In the genomic region with DNA sequence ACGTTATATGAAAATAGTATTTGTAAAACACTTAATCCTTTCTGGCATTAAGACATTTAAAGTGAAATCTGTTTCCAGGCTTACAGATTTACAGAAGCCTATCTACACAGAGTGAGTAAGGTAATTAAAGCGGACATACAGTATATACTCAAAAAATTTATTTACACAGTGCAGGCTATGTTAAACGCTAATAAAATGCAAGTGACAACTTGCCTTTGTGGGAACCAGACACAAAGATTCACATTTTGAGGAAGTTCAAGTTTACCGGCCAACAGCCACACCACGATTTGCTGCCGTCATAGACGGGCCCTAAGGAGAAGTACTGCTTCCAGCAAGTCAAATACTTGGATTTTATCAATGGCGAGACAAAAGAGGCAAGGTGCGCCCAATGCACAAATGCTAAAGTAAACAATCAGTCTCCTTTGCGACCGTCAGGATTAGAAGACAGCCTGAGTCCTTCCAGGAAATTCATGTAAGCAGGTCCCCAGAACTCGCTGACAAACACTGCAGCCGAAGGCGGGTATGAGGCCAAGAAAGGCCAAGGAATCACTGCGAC, we compare ENCODE assay signal across 1 cellular context.
TF ChIP-seq lines count a peak whose summit lies in the region.

No MANE protein-coding gene starts in this region.

TF ChIP-seq in K562, 482 proteins besides CTCF, POLR2A, EP300 and RAD21 (continues in another document):
- TF ChIP-seq MCM5 (IDR thresholded peaks at IDR 0.05; ENCODE audit: low read depth) (no peak), ZNF174 (CRISPR knock-in tag; IDR thresholded peaks at IDR 0.05) (no peak), TEAD4 (IDR thresholded peaks at IDR 0.05; ENCODE audit: low read length) (no peak), TEAD4 (CRISPR knock-in tag; IDR thresholded peaks at IDR 0.05; ENCODE audit: borderline replicate concordance) (no peak), BDP1 (IDR thresholded peaks at IDR 0.05; ENCODE audit: insufficient read depth, insufficient read length) (no peak), SUPT5H (IDR thresholded peaks at IDR 0.05) (no peak), DMBX1 (CRISPR knock-in tag; IDR thresholded peaks at IDR 0.05; ENCODE audit: borderline replicate concordance) (no peak), ESRRA (IDR thresholded peaks at IDR 0.05; ENCODE audit: borderline replicate concordance, low read depth) (no peak), KHSRP (IDR thresholded peaks at IDR 0.05) (no peak), MYC (IDR thresholded peaks at IDR 0.05; ENCODE audit: low read depth, low read length) (no peak), MYC (CRISPR knock-in tag; IDR thresholded peaks at IDR 0.05; ENCODE audit: borderline replicate concordance, low read depth) (no peak), JUNB (CRISPR knock-in tag; conservative IDR thresholded peaks at IDR 0.05) (no peak), CEBPG (CRISPR knock-in tag; IDR thresholded peaks at IDR 0.05) (no peak), CEBPG (tag; conservative IDR thresholded peaks at IDR 0.05 in 1 of 2, IDR thresholded peaks at IDR 0.05 in 1 of 2) (no peak), SMARCE1 (IDR thresholded peaks at IDR 0.05) (peak; percentile 48; the same call in 1 of the 2 replicates), YBX1 (IDR thresholded peaks at IDR 0.05) (no peak), CEBPB (tag; IDR thresholded peaks at IDR 0.05) (no peak), ZNF347 (CRISPR knock-in tag; IDR thresholded peaks at IDR 0.05; ENCODE audit: low read depth) (no peak), NR2F6 (CRISPR knock-in tag; IDR thresholded peaks at IDR 0.05) (no peak), ILK (tag; IDR thresholded peaks at IDR 0.05; ENCODE audit: borderline replicate concordance, low read depth) (no peak), BACH1 (tag; IDR thresholded peaks at IDR 0.05) (no peak), SIN3B (IDR thresholded peaks at IDR 0.05; ENCODE audit: low read depth) (no peak), EGR1 (conservative IDR thresholded peaks at IDR 0.05) (no peak), MEF2D (tag; conservative IDR thresholded peaks at IDR 0.05; ENCODE audit: low read depth) (no peak), XRCC3 (IDR thresholded peaks at IDR 0.05) (no peak), MXI1 (IDR thresholded peaks at IDR 0.05; ENCODE audit: low read depth, low read length) (no peak), FOXK2 (conservative IDR thresholded peaks at IDR 0.05 in 1 of 2, IDR thresholded peaks at IDR 0.05 in 1 of 2; ENCODE audit: low read depth in 2 of 2) (peak in 1 of 2 experiments; percentile 65; a peak in 1 of 4 replicates), RBM22 (IDR thresholded peaks at IDR 0.05; ENCODE audit: low read depth, low read length, poor library complexity, severe bottlenecking) (no peak), MTA1 (IDR thresholded peaks at IDR 0.05; ENCODE audit: borderline replicate concordance) (peak; percentile 19; the same call in 1 of the 2 replicates), ERF (CRISPR knock-in tag; IDR thresholded peaks at IDR 0.05) (no peak), SREBF1 (IDR thresholded peaks at IDR 0.05; ENCODE audit: borderline replicate concordance, low read depth, low read length) (no peak), ZNF589 (CRISPR knock-in tag; IDR thresholded peaks at IDR 0.05; ENCODE audit: low read depth) (no peak), ZNF668 (CRISPR knock-in tag; IDR thresholded peaks at IDR 0.05) (no peak), ZNF184 (CRISPR knock-in tag; IDR thresholded peaks at IDR 0.05) (no peak), SMAD4 (CRISPR knock-in tag; conservative IDR thresholded peaks at IDR 0.05) (peak; percentile 45; the same call in 1 of the 2 replicates), NR1H2 (CRISPR knock-in tag; IDR thresholded peaks at IDR 0.05) (no peak), STAT5B (CRISPR knock-in tag; IDR thresholded peaks at IDR 0.05) (no peak), ZNF3 (CRISPR knock-in tag; IDR thresholded peaks at IDR 0.05) (no peak), NFRKB (IDR thresholded peaks at IDR 0.05; ENCODE audit: low read depth) (0 out of 2 replicates have a peak, but pooled peaks have one; percentile 8), ZNF224 (CRISPR knock-in tag; IDR thresholded peaks at IDR 0.05) (no peak), SMARCA4 (IDR thresholded peaks at IDR 0.05) (peak; percentile 45; the same call in 1 of the 2 replicates), SP1 (CRISPR knock-in tag; IDR thresholded peaks at IDR 0.05) (no peak; the same call in 1 of the 2 replicates), PCBP1 (IDR thresholded peaks at IDR 0.05; ENCODE audit: low read depth, low read length, poor library complexity, severe bottlenecking) (no peak), GTF2E2 (tag; IDR thresholded peaks at IDR 0.05) (0 out of 2 replicates have a peak, but pooled peaks have one; percentile 29), CBFA2T3 (IDR thresholded peaks at IDR 0.05) (no peak; the same call in 1 of the 2 replicates), MTA3 (IDR thresholded peaks at IDR 0.05; ENCODE audit: borderline replicate concordance) (no peak), SOX6 (IDR thresholded peaks at IDR 0.05) (peak; percentile 82), RNF2 (IDR thresholded peaks at IDR 0.05) (0 out of 2 replicates have a peak, but pooled peaks have one; percentile 20), ZC3H4 (CRISPR knock-in tag; IDR thresholded peaks at IDR 0.05; ENCODE audit: borderline replicate concordance) (no peak)
- TF ChIP-seq, protein P1, sequence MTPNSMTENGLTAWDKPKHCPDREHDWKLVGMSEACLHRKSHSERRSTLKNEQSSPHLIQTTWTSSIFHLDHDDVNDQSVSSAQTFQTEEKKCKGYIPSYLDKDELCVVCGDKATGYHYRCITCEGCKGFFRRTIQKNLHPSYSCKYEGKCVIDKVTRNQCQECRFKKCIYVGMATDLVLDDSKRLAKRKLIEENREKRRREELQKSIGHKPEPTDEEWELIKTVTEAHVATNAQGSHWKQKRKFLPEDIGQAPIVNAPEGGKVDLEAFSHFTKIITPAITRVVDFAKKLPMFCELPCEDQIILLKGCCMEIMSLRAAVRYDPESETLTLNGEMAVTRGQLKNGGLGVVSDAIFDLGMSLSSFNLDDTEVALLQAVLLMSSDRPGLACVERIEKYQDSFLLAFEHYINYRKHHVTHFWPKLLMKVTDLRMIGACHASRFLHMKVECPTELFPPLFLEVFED (CRISPR knock-in tag; conservative IDR thresholded peaks at IDR 0.05) = no peak
- TF ChIP-seq, protein P2, sequence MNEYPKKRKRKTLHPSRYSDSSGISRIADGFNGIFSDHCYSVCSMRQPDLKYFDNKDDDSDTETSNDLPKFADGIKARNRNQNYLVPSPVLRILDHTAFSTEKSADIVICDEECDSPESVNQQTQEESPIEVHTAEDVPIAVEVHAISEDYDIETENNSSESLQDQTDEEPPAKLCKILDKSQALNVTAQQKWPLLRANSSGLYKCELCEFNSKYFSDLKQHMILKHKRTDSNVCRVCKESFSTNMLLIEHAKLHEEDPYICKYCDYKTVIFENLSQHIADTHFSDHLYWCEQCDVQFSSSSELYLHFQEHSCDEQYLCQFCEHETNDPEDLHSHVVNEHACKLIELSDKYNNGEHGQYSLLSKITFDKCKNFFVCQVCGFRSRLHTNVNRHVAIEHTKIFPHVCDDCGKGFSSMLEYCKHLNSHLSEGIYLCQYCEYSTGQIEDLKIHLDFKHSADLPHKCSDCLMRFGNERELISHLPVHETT (CRISPR knock-in tag; conservative IDR thresholded peaks at IDR 0.05 in 1 of 2, IDR thresholded peaks at IDR 0.05 in 1 of 2) = no peak
- TF ChIP-seq, protein P3, sequence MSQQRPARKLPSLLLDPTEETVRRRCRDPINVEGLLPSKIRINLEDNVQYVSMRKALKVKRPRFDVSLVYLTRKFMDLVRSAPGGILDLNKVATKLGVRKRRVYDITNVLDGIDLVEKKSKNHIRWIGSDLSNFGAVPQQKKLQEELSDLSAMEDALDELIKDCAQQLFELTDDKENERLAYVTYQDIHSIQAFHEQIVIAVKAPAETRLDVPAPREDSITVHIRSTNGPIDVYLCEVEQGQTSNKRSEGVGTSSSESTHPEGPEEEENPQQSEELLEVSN (IDR thresholded peaks at IDR 0.05; ENCODE audit: borderline replicate concordance in 1 of 2, extremely low read depth in 1 of 2, insufficient read depth in 1 of 2, insufficient read length in 1 of 2, low read depth in 1 of 2, low read length in 1 of 2, poor library complexity in 1 of 2, severe bottlenecking in 1 of 2) = no peak
- TF ChIP-seq, protein P4, sequence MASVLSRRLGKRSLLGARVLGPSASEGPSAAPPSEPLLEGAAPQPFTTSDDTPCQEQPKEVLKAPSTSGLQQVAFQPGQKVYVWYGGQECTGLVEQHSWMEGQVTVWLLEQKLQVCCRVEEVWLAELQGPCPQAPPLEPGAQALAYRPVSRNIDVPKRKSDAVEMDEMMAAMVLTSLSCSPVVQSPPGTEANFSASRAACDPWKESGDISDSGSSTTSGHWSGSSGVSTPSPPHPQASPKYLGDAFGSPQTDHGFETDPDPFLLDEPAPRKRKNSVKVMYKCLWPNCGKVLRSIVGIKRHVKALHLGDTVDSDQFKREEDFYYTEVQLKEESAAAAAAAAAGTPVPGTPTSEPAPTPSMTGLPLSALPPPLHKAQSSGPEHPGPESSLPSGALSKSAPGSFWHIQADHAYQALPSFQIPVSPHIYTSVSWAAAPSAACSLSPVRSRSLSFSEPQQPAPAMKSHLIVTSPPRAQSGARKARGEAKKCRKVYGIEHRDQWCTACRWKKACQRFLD (CRISPR knock-in tag; IDR thresholded peaks at IDR 0.05) = peak; percentile 64; the same call in 1 of the 2 replicates
- TF ChIP-seq, protein P5, sequence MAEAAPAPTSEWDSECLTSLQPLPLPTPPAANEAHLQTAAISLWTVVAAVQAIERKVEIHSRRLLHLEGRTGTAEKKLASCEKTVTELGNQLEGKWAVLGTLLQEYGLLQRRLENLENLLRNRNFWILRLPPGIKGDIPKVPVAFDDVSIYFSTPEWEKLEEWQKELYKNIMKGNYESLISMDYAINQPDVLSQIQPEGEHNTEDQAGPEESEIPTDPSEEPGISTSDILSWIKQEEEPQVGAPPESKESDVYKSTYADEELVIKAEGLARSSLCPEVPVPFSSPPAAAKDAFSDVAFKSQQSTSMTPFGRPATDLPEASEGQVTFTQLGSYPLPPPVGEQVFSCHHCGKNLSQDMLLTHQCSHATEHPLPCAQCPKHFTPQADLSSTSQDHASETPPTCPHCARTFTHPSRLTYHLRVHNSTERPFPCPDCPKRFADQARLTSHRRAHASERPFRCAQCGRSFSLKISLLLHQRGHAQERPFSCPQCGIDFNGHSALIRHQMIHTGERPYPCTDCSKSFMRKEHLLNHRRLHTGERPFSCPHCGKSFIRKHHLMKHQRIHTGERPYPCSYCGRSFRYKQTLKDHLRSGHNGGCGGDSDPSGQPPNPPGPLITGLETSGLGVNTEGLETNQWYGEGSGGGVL (CRISPR knock-in tag; IDR thresholded peaks at IDR 0.05) = no peak
- TF ChIP-seq, protein P6, sequence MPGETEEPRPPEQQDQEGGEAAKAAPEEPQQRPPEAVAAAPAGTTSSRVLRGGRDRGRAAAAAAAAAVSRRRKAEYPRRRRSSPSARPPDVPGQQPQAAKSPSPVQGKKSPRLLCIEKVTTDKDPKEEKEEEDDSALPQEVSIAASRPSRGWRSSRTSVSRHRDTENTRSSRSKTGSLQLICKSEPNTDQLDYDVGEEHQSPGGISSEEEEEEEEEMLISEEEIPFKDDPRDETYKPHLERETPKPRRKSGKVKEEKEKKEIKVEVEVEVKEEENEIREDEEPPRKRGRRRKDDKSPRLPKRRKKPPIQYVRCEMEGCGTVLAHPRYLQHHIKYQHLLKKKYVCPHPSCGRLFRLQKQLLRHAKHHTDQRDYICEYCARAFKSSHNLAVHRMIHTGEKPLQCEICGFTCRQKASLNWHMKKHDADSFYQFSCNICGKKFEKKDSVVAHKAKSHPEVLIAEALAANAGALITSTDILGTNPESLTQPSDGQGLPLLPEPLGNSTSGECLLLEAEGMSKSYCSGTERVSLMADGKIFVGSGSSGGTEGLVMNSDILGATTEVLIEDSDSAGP (CRISPR knock-in tag; IDR thresholded peaks at IDR 0.05) = no peak
- TF ChIP-seq, protein P7, sequence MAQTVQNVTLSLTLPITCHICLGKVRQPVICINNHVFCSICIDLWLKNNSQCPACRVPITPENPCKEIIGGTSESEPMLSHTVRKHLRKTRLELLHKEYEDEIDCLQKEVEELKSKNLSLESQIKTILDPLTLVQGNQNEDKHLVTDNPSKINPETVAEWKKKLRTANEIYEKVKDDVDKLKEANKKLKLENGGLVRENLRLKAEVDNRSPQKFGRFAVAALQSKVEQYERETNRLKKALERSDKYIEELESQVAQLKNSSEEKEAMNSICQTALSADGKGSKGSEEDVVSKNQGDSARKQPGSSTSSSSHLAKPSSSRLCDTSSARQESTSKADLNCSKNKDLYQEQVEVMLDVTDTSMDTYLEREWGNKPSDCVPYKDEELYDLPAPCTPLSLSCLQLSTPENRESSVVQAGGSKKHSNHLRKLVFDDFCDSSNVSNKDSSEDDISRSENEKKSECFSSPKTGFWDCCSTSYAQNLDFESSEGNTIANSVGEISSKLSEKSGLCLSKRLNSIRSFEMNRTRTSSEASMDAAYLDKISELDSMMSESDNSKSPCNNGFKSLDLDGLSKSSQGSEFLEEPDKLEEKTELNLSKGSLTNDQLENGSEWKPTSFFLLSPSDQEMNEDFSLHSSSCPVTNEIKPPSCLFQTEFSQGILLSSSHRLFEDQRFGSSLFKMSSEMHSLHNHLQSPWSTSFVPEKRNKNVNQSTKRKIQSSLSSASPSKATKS (CRISPR knock-in tag; IDR thresholded peaks at IDR 0.05) = no peak
- TF ChIP-seq, protein P8, sequence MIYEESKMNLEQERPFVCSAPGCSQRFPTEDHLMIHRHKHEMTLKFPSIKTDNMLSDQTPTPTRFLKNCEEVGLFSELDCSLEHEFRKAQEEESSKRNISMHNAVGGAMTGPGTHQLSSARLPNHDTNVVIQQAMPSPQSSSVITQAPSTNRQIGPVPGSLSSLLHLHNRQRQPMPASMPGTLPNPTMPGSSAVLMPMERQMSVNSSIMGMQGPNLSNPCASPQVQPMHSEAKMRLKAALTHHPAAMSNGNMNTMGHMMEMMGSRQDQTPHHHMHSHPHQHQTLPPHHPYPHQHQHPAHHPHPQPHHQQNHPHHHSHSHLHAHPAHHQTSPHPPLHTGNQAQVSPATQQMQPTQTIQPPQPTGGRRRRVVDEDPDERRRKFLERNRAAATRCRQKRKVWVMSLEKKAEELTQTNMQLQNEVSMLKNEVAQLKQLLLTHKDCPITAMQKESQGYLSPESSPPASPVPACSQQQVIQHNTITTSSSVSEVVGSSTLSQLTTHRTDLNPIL (CRISPR knock-in tag; IDR thresholded peaks at IDR 0.05) = no peak
- TF ChIP-seq, protein P9, sequence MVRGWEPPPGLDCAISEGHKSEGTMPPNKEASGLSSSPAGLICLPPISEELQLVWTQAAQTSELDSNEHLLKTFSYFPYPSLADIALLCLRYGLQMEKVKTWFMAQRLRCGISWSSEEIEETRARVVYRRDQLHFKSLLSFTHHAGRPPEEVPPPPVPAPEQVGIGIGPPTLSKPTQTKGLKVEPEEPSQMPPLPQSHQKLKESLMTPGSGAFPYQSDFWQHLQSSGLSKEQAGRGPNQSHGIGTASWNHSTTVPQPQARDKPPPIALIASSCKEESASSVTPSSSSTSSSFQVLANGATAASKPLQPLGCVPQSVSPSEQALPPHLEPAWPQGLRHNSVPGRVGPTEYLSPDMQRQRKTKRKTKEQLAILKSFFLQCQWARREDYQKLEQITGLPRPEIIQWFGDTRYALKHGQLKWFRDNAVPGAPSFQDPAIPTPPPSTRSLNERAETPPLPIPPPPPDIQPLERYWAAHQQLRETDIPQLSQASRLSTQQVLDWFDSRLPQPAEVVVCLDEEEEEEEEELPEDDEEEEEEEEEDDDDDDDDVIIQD (CRISPR knock-in tag; IDR thresholded peaks at IDR 0.05) = no peak
